In genomic region chr13:41821195-41821594, GRCh38 we compare ENCODE assay signal across 1 cellular context.
TF ChIP-seq lines count a peak whose summit lies in the region.

No MANE protein-coding gene starts in this region.

TF ChIP-seq in WTC11, 78 proteins besides CTCF, POLR2A, EP300 and RAD21 (continued from another document):
- TF ChIP-seq ZSCAN18 (CRISPR knock-in tag; IDR thresholded peaks at IDR 0.05) (no peak), FOXP1 (CRISPR knock-in tag; IDR thresholded peaks at IDR 0.05; ENCODE audit: borderline replicate concordance) (no peak), IRF1 (CRISPR knock-in tag; IDR thresholded peaks at IDR 0.05) (no peak), ZNF396 (CRISPR knock-in tag; IDR thresholded peaks at IDR 0.05; ENCODE audit: borderline replicate concordance) (no peak), CBFB (CRISPR knock-in tag; IDR thresholded peaks at IDR 0.05; ENCODE audit: low read depth) (no peak)
